In the genomic region with DNA sequence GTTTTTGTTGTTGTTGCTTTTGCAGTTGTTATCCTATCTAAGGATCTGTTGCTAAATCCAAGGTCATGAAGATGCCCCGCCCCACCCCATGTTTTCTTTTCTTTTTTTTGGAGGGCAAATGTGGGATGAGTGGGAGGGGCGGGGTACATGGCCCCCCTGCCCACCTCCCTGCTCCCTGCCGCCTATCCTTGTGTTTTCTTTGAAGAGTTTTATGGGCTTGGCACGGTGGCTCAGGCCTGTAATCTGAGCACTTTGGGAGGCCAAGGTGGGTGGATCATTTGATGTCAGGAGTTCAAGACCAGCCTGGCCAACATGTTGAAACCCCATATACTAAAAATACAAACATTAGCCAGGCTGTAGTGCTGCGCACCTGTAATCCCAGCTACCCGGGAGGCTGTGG, we compare ENCODE assay signal across 24 cellular contexts.
"Had no signal": no experiment of that assay in that cellular context is flagged by ENCODE, and none has a peak within 500 bp of the region (broad histone marks: within the 10 kb centered on the region; RNA-seq: fewer than 3 reads in every experiment).

No MANE protein-coding gene starts in this region.

- H3K27ac ChIP-seq: stomach, suprapubic skin, testis, thoracic aorta, thyroid gland, tibial artery, tibial nerve, transverse colon, upper lobe of left lung, upper lobe of right lung, uterus, vagina had no signal

- H3K4me1 ChIP-seq: suprapubic skin, testis, thyroid gland, tibial artery, tibial nerve, transverse colon, upper lobe of left lung, upper lobe of right lung, uterus, vagina had no signal

- H3K4me3 ChIP-seq: stomach, suprapubic skin, testis, thoracic aorta, thyroid gland, tibial artery, tibial nerve, transverse colon, upper lobe of left lung, upper lobe of right lung, uterus, vagina had no signal

- DNase-seq: stimulated activated CD4-positive, alpha-beta T cell treated with anti-CD3 and anti-CD28 coated beads, Interleukin-2, amount 100 ng/mL, for 48 hours; stimulated activated CD4-positive, alpha-beta T cell treated with anti-CD3 and anti-CD28 coated beads, Interleukin-4, amount 100 ng/mL, for 1 hour; stimulated activated CD4-positive, alpha-beta T cell treated with anti-CD3 and anti-CD28 coated beads, Interleukin-4, amount 100 ng/mL, for 24 hours; stimulated activated CD4-positive, alpha-beta T cell treated with anti-CD3 and anti-CD28 coated beads, Interleukin-4, amount 100 ng/mL, for 4 hours; stimulated activated CD8-positive, alpha-beta memory T cell treated with anti-CD3 and anti-CD28 coated beads, Interleukin-4, amount 100 ng/mL, for 48 hours; stimulated activated naive B cell treated with anti-CD40 and anti-IgM and Interleukin-4, amounts not matched to agents 10 μg/mL and 1 μg/mL and 100 μg/mL, for 72 hours; stimulated activated naive CD4-positive, alpha-beta T cell; stimulated activated naive CD4-positive, alpha-beta T cell treated with Interleukin-2 at 50 U/mL for 16 hours; stimulated activated naive CD8-positive, alpha-beta T cell treated with anti-CD3 and anti-CD28 coated beads, Interleukin-15, amount 100 ng/mL, for 72 hours; stimulated activated naive CD8-positive, alpha-beta T cell treated with anti-CD3 and anti-CD28 coated beads, Interleukin-15, Interleukin-2, amounts not matched to agents 100 U/mL and 50 U/mL, for 24 hours; stomach; substantia nigra; testis; thyroid gland; tibial artery; transverse colon; trophoblast cell; upper lobe of left lung; upper lobe of right lung; uterus had no signal

- H3K36me3 ChIP-seq: uterus had no signal

- H3K9me3 ChIP-seq: stomach, suprapubic skin, testis, thoracic aorta, thyroid gland, tibial artery, tibial nerve, transverse colon, upper lobe of left lung, upper lobe of right lung, uterus, vagina had no signal
